Comparison of ENCODE assay signal across 6 cellular contexts in the genomic region with DNA sequence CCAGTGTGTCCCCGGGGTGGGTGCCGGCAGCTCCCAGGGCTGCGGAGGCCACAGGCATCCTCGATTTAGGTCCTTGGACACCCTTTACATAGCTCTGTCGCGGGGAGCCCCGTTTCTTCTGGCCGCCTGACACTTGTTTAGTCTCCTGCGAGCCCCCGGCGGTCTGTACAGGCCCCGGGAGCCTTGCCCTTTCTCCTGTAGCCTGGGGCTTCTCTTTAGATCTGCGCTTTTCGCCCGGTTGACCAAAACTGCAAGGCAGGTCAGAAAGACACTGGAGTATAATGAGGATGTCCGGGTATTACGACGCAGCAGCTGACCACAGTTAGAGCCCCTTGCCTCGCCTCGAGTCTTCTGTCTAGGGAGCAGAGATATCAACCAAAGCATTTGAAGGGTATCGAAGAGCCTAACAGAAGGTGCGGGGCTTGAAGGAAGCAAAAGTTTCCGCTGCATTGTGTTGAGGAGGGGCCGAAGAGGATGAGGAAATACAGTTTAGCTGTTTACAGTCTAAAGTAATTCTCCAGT. TPM values are rescaled to one million over a fixed set of nuclear protein-coding genes. Genes with fewer than 3 reads are reported as not detected.
DNase-seq lines count a peak whose midpoint lies in the region; ATAC-seq and TF ChIP-seq lines count a peak whose summit lies in the region.

No MANE protein-coding gene starts in this region.

- peak overlapping the region; percentile 80 for H3K9ac ChIP-seq in skeletal muscle satellite cell (ENCODE audit: low read depth, low read length)

- H3K4me3 Mint-ChIP-seq in IgD-negative memory B cell (peak overlapping the region; percentile 87 to 97 (median 96)), endothelial cell (ENCODE audit: unreplicated experiment) (peak overlapping the region; percentile 93)

- ATAC-seq in GM19035 (IDR thresholded peaks at IDR 0.05; ENCODE audit: unreplicated experiment) = peak; percentile 35

- H3K9me3 Mint-ChIP-seq in IgD-negative memory B cell (no peaks in the 10 kb centered on the region), endothelial cell (ENCODE audit: unreplicated experiment) (no peaks in the 10 kb centered on the region)

- H3K27me3 Mint-ChIP-seq in IgD-negative memory B cell (no peaks in the 10 kb centered on the region), endothelial cell (ENCODE audit: unreplicated experiment) (peaks cover 2% of the 10 kb centered on the region)

- H3K27ac Mint-ChIP-seq in IgD-negative memory B cell = peak overlapping the region; percentile 88 to 98 (median 98)
- H3K27ac Mint-ChIP-seq in endothelial cell (ENCODE audit: unreplicated experiment) = peak overlapping the region; percentile 88

- H3K27me3 ChIP-seq in skeletal muscle satellite cell (ENCODE audit: control insufficient read depth, insufficient read depth, low read length) = no peaks in the 10 kb centered on the region

- TF ChIP-seq CTCF in endothelial cell (IDR thresholded peaks at IDR 0.05; ENCODE audit: unreplicated experiment) = no peak

- H3K36me3 Mint-ChIP-seq in IgD-negative memory B cell = peaks cover 4% of the 10 kb centered on the region
- H3K36me3 Mint-ChIP-seq in endothelial cell (ENCODE audit: low read depth, unreplicated experiment) = peaks cover 23% of the 10 kb centered on the region

- H3K4me2 ChIP-seq in skeletal muscle satellite cell (ENCODE audit: low read length) = peak overlapping the region; percentile 84

- H3K4me1 ChIP-seq in skeletal muscle satellite cell (ENCODE audit: control insufficient read depth, insufficient read depth, low read length) = peaks cover 14% of the 10 kb centered on the region

- peaks cover 8% of the 10 kb centered on the region for H3K36me3 ChIP-seq in skeletal muscle satellite cell (ENCODE audit: insufficient read depth, low read length)

- H3K4me1 Mint-ChIP-seq in IgD-negative memory B cell = peaks cover 17 to 31% (median 24%) of the 10 kb centered on the region in 3 donors
- peaks cover 29% of the 10 kb centered on the region for H3K4me1 Mint-ChIP-seq in endothelial cell (ENCODE audit: unreplicated experiment)

- no peaks in the 10 kb centered on the region for H3K9me3 ChIP-seq in skeletal muscle satellite cell (replicated peaks; ENCODE audit: low read length)

- H3K4me3 ChIP-seq in skeletal muscle satellite cell (ENCODE audit: low read length) = peak overlapping the region; percentile 78

- peak; percentile 14 for DNase-seq in endothelial cell (ENCODE audit: low spot score)
- DNase-seq in DMS79 treated with DMSO at 0.1 percent for 48 hours (lab: John Stamatoyannopoulos, UW) = no peak
- no peak for DNase-seq in stimulated activated naive CD4-positive, alpha-beta T cell treated with Interleukin-2 at 50 U/mL for 16 hours (lab: John Stamatoyannopoulos, UW)

RNA-seq across cellular contexts. Expression of gene BRCC3, which starts 0.4 kb away (rescaled TPM):
- 23.4 TPM for polyA plus RNA-seq in IgD-negative memory B cell
- 42.5 TPM for total RNA-seq in endothelial cell (ENCODE audit: unreplicated experiment)
- total RNA-seq in skeletal muscle satellite cell (2012; rRNA removed) = 13.5 and 15.2 TPM in 2 replicates

RNA-seq across cellular contexts. Expression of gene CMC4, which starts 0.8 kb away (rescaled TPM):
- polyA plus RNA-seq in IgD-negative memory B cell = 19.7 TPM
- total RNA-seq in endothelial cell (ENCODE audit: unreplicated experiment) = 6.1 TPM
- total RNA-seq in skeletal muscle satellite cell (2012; rRNA removed) = 7.9 and 12.9 TPM in 2 replicates

RNA-seq across cellular contexts. Expression of gene MTCP1, which starts 0.8 kb away (rescaled TPM):
- polyA plus RNA-seq in IgD-negative memory B cell = 22.6 TPM
- 15.2 TPM for total RNA-seq in endothelial cell (ENCODE audit: unreplicated experiment)
- total RNA-seq in skeletal muscle satellite cell (2012; rRNA removed) = 9.4 and 16.2 TPM in 2 replicates

RNA-seq across cellular contexts. Expression of gene FUNDC2, which starts 45.1 kb away (rescaled TPM):
- 169 TPM for polyA plus RNA-seq in IgD-negative memory B cell
- 54.5 TPM for total RNA-seq in endothelial cell (ENCODE audit: unreplicated experiment)
- total RNA-seq in skeletal muscle satellite cell (2012; rRNA removed) = 31.2 and 42.6 TPM in 2 replicates

RNA-seq across cellular contexts. Expression of gene F8, which starts 49.2 kb away (rescaled TPM):
- polyA plus RNA-seq in IgD-negative memory B cell = 2.7 TPM
- 4.5 TPM for total RNA-seq in endothelial cell (ENCODE audit: unreplicated experiment)
- total RNA-seq in skeletal muscle satellite cell (2012; rRNA removed) = 3.9 and 4.3 TPM in 2 replicates
